9 cellular contexts compared by ENCODE assay signal in the genomic region with DNA sequence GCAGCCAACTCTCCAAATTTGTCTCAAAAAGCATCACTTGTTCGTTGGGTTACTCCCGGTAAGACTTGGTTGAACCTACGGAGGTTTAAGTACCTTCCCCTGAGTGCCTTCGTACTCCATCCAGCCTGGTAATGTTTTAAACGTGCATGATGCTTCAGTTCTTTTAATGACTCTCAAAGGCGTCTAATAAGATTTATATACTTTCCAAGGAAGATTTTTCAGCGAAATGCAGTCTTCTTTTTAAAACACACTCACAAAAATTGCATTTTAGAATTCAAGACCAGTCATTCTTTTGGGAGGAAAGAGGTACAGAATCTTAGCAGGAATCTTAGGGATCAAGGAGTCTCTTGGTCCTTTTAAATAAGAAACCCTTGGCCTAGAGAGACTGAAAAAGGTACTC. TPM values are rescaled to one million over a fixed set of nuclear protein-coding genes. Genes with fewer than 3 reads are reported as not detected.
A peak's percentile ranks its signal among the peaks of the same experiment; 100 is the strongest.
DNase-seq lines count a peak whose midpoint lies in the region; ATAC-seq and TF ChIP-seq lines count a peak whose summit lies in the region.
"Had no signal": no experiment of that assay in that cellular context is flagged by ENCODE, and none has a peak within 500 bp of the region (broad histone marks: within the 10 kb centered on the region; RNA-seq: fewer than 3 reads in every experiment).

No MANE protein-coding gene starts in this region.

- no peak overlapping the region for H3K27ac Mint-ChIP-seq in IgD-negative memory B cell
- H3K27ac Mint-ChIP-seq in effector memory CD8-positive, alpha-beta T cell, result no peak overlapping the region

- H4K20me1 ChIP-seq in BLaER1, result peaks cover 18% of the 10 kb centered on the region

- no peak overlapping the region for H4K5ac ChIP-seq in mesendoderm (ENCODE audit: low read length)

- peak overlapping the region; percentile 99; the same call in 1 of the 2 replicates for H3K4me2 ChIP-seq in BLaER1
- no peak overlapping the region for H3K4me2 ChIP-seq in mesendoderm (ENCODE audit: low read length)

- no peak overlapping the region for H3K56ac ChIP-seq in mesendoderm (ENCODE audit: low read length)

- no peak for ATAC-seq in effector memory CD8-positive, alpha-beta T cell (replicated peaks)
- ATAC-seq in right lobe of liver, result no peak

- TF ChIP-seq POLR2A in right lobe of liver (IDR thresholded peaks at IDR 0.05), result no peak

- no peak overlapping the region for H2BK120ac ChIP-seq in mesendoderm (ENCODE audit: low read depth, low read length)

- no peaks in the 10 kb centered on the region for H3K79me1 ChIP-seq in mesendoderm (ENCODE audit: low read length)

- H2BK5ac ChIP-seq in mesendoderm (ENCODE audit: low read length), result no peak overlapping the region

- TF ChIP-seq CTCF in right lobe of liver (IDR thresholded peaks at IDR 0.05), result no peak

- no CpG with 5 or more reads among the region's 7 CpGs for WGBS in mesendoderm (ENCODE audit: extremely low coverage, insufficient coverage, low lambda C conversion rate)
- 34% methylated on average over 7 of the region's 7 CpGs for WGBS in right lobe of liver (ENCODE audit: insufficient coverage, low coverage, low lambda C conversion rate, missing lambda C conversion rate)

- H3K27me3 ChIP-seq in BLaER1 (peaks cover 66% of the 10 kb centered on the region), neuron (ENCODE audit: insufficient read depth, low read length) (peaks cover 19% of the 10 kb centered on the region), mesendoderm (ENCODE audit: insufficient read depth, low read length, poor library complexity) (peaks cover 20% of the 10 kb centered on the region), right lobe of liver (peaks cover 0 to 12% of the 10 kb centered on the region in 2 donors)

- H3K4ac ChIP-seq in mesendoderm (ENCODE audit: low read depth, low read length), result no peak overlapping the region

- H3K9ac ChIP-seq in BLaER1, result no peak overlapping the region
- no peak overlapping the region for H3K9ac ChIP-seq in mesendoderm (ENCODE audit: low read length)

- H3K9me3 Mint-ChIP-seq in IgD-negative memory B cell, result no peaks in the 10 kb centered on the region
- no peaks in the 10 kb centered on the region for H3K9me3 Mint-ChIP-seq in effector memory CD8-positive, alpha-beta T cell

- no peak overlapping the region for H2AK5ac ChIP-seq in mesendoderm (ENCODE audit: low read length)

- H3K27ac ChIP-seq in BLaER1 (no peak overlapping the region), mesendoderm (ENCODE audit: low read depth, low read length) (no peak overlapping the region), right lobe of liver (no peak overlapping the region)

- H3K4me1 Mint-ChIP-seq in IgD-negative memory B cell, result peaks cover 3 to 9% (median 6%) of the 10 kb centered on the region in 3 donors
- peaks cover 9 to 18% of the 10 kb centered on the region in 2 donors for H3K4me1 Mint-ChIP-seq in effector memory CD8-positive, alpha-beta T cell (ENCODE audit: low read depth in 2 of 2)

- H3K4me3 ChIP-seq in BLaER1 (no peak overlapping the region), neuron (ENCODE audit: low read length) (peak overlapping the region; percentile 54), mesendoderm (ENCODE audit: low read length) (no peak overlapping the region), right lobe of liver (peak overlapping the region in 1 of 3 donors; percentile 38)

- intact Hi-C loops in right lobe of liver (cut with DNase I), result no loop called here

- H3K27me3 Mint-ChIP-seq in IgD-negative memory B cell, result peaks cover 28% of the 10 kb centered on the region
- H3K27me3 Mint-ChIP-seq in effector memory CD8-positive, alpha-beta T cell, result peaks cover 18 to 20% of the 10 kb centered on the region in 2 donors

- no peak overlapping the region for H3K23ac ChIP-seq in mesendoderm (ENCODE audit: low read length)

- H3K18ac ChIP-seq in mesendoderm (ENCODE audit: low read length), result no peak overlapping the region

- no peaks in the 10 kb centered on the region for H3K36me3 ChIP-seq in BLaER1
- no peaks in the 10 kb centered on the region for H3K36me3 ChIP-seq in neuron (ENCODE audit: insufficient read depth, low read length)
- no peaks in the 10 kb centered on the region for H3K36me3 ChIP-seq in mesendoderm (ENCODE audit: control insufficient read depth, insufficient read depth, low read length)
- no peaks in the 10 kb centered on the region for H3K36me3 ChIP-seq in right lobe of liver
- H3K36me3 ChIP-seq: prostate gland had no signal

- H2BK15ac ChIP-seq in mesendoderm (replicated peaks; ENCODE audit: low read depth), result no peak overlapping the region

- H3K79me2 ChIP-seq in mesendoderm (ENCODE audit: control insufficient read depth, insufficient read depth, low read length), result no peaks in the 10 kb centered on the region

- DNase-seq in effector memory CD8-positive, alpha-beta T cell, result no peak
- DNase-seq in mesendoderm (no peak), right lobe of liver (no peak), GF-D8 (lab: John Stamatoyannopoulos, UW) (no peak), NCI-H1417 treated with DMSO at 0.1 percent for 48 hours (lab: John Stamatoyannopoulos, UW) (no peak)

- no peaks in the 10 kb centered on the region for H3K9me3 ChIP-seq in BLaER1
- no peaks in the 10 kb centered on the region for H3K9me3 ChIP-seq in neuron (ENCODE audit: low read length)
- H3K9me3 ChIP-seq in right lobe of liver, result no peaks in the 10 kb centered on the region
- H3K9me3 ChIP-seq: prostate gland had no signal

- peaks cover 2% of the 10 kb centered on the region for H3K36me3 Mint-ChIP-seq in IgD-negative memory B cell
- H3K36me3 Mint-ChIP-seq in effector memory CD8-positive, alpha-beta T cell (ENCODE audit: insufficient read depth), result no peaks in the 10 kb centered on the region

- H3K4me3 Mint-ChIP-seq in IgD-negative memory B cell, result peak overlapping the region; percentile 74 to 91 (median 88)
- H3K4me3 Mint-ChIP-seq in effector memory CD8-positive, alpha-beta T cell, result peak overlapping the region; percentile 92 to 96

- no peak overlapping the region for H4K8ac ChIP-seq in mesendoderm (ENCODE audit: low read depth, low read length)

- H2AFZ ChIP-seq in neuron (ENCODE audit: low read depth, low read length), result no peak overlapping the region

- H3K4me1 ChIP-seq in BLaER1 (peaks cover 14% of the 10 kb centered on the region), neuron (ENCODE audit: insufficient read depth, low read length) (no peaks in the 10 kb centered on the region), mesendoderm (ENCODE audit: control insufficient read depth, low read depth, low read length) (no peaks in the 10 kb centered on the region), right lobe of liver (peaks cover 0 to 9% (median 0%) of the 10 kb centered on the region in 4 donors)
- H3K4me1 ChIP-seq: prostate gland had no signal

RNA-seq across cellular contexts. Expression of gene TRPC3, which starts 0.4 kb away (rescaled TPM):
- not detected for polyA plus RNA-seq in IgD-negative memory B cell
- 0.03 TPM for polyA plus RNA-seq in mesendoderm (2013, experiment 1 of 2)
- 0.01 TPM for polyA plus RNA-seq in mesendoderm (2013, experiment 2 of 2)
- total RNA-seq in right lobe of liver, result under 1 TPM in 2 of 6 experiments, not detected in 4; 0.09 to 0.10 TPM
